Comparison of ENCODE assay signal across 8 cellular contexts in genomic region chr9:4077499-4078102, GRCh38.
A peak's percentile ranks its signal among the peaks of the same experiment; 100 is the strongest.
DNase-seq lines count a peak whose midpoint lies in the region; ATAC-seq and TF ChIP-seq lines count a peak whose summit lies in the region.

No MANE protein-coding gene starts in this region.

- peak; percentile 68 for TF ChIP-seq CTCF in BE2C (IDR thresholded peaks at IDR 0.05; ENCODE audit: low read depth, low read length)
- TF ChIP-seq CTCF in OCI-LY3 (IDR thresholded peaks at IDR 0.05; ENCODE audit: low read depth, low read length) = peak; percentile 76
- peak; percentile 58 to 76 for TF ChIP-seq CTCF in right atrium auricular region (IDR thresholded peaks at IDR 0.05)

- no peaks in the 10 kb centered on the region for H3K79me2 ChIP-seq in OCI-LY3 (ENCODE audit: low read length)

- H3K4me3 ChIP-seq in BE2C (ENCODE audit: low read depth, low read length) (no peak overlapping the region), OCI-LY3 (ENCODE audit: low read length) (no peak overlapping the region), right atrium auricular region (no peak overlapping the region)

- H3K27me3 ChIP-seq in BE2C = no peaks in the 10 kb centered on the region
- H3K27me3 ChIP-seq in OCI-LY3 (ENCODE audit: low read depth, low read length) = no peaks in the 10 kb centered on the region
- H3K27me3 ChIP-seq in right atrium auricular region = no peaks in the 10 kb centered on the region

- no peak overlapping the region for H3K9ac ChIP-seq in OCI-LY3 (ENCODE audit: low read length)

- no peak overlapping the region for H3K27ac ChIP-seq in OCI-LY3 (ENCODE audit: low read length)
- H3K27ac ChIP-seq in right atrium auricular region = no peak overlapping the region

- ATAC-seq in GM21390 (IDR thresholded peaks at IDR 0.05; ENCODE audit: unreplicated experiment) = peak; percentile 48
- no peak for ATAC-seq in GM18498 (IDR thresholded peaks at IDR 0.05; ENCODE audit: unreplicated experiment)
- ATAC-seq in HG03108 (IDR thresholded peaks at IDR 0.05; ENCODE audit: unreplicated experiment) = no peak

- no peak overlapping the region; the same call in 1 of the 2 replicates for H2AFZ ChIP-seq in OCI-LY3 (ENCODE audit: low read depth, low read length)

- H3K9me3 ChIP-seq in BE2C (no peaks in the 10 kb centered on the region), OCI-LY3 (ENCODE audit: insufficient read depth, low read length) (no peaks in the 10 kb centered on the region), right atrium auricular region (no peaks in the 10 kb centered on the region)

- H3K4me1 ChIP-seq in BE2C (no peaks in the 10 kb centered on the region), OCI-LY3 (ENCODE audit: low read length) (no peaks in the 10 kb centered on the region), right atrium auricular region (peaks cover 0 to 7% of the 10 kb centered on the region in 2 donors)

- no peaks in the 10 kb centered on the region for H3K36me3 ChIP-seq in BE2C
- H3K36me3 ChIP-seq in OCI-LY3 (replicated peaks; ENCODE audit: low read depth, low read length) = no peaks in the 10 kb centered on the region
- no peaks in the 10 kb centered on the region for H3K36me3 ChIP-seq in right atrium auricular region

- no peak overlapping the region for H3K4me2 ChIP-seq in OCI-LY3 (ENCODE audit: low read length)

- no peaks in the 10 kb centered on the region for H4K20me1 ChIP-seq in OCI-LY3 (ENCODE audit: insufficient read depth, low read length)

- DNase-seq in BE2C = peak; percentile 76
- peak; percentile 10 for DNase-seq in activated naive CD8-positive, alpha-beta T cell treated with anti-CD3 and anti-CD28 coated beads, Interleukin-2, amount 50 U/mL, for 16 hours (ENCODE audit: low read depth, low spot score)
- peak; percentile 90 for DNase-seq in right atrium auricular region (ENCODE audit: low spot score)
- peak; percentile 9 to 35 for DNase-seq in stimulated activated CD4-positive, alpha-beta T cell treated with anti-CD3 and anti-CD28 coated beads, Interleukin-15, amount 100 ng/mL, for 48 hours (ENCODE audit: low read depth in 2 of 2)

Comparison
In these comparisons a context has a peak if more than half of its experiments do, and no peak if none do; other contexts are left out.
1. DNase-seq: peak in every context shown above with its lines; median percentile 90 in right atrium auricular region; 76 in BE2C; 22 in stimulated activated CD4-positive, alpha-beta T cell treated with anti-CD3 and anti-CD28 coated beads, Interleukin-15, amount 100 ng/mL, for 48 hours; 10 in activated naive CD8-positive, alpha-beta T cell treated with anti-CD3 and anti-CD28 coated beads, Interleukin-2, amount 50 U/mL, for 16 hours.